ENCODE assay signal across 33 cellular contexts in genomic region chr4:41799126-41799525, GRCh38. TPM values are rescaled to one million over a fixed set of nuclear protein-coding genes. Genes with fewer than 3 reads are reported as not detected.
"Had no signal": no experiment of that assay in that cellular context is flagged by ENCODE, and none has a peak within 500 bp of the region (broad histone marks: within the 10 kb centered on the region; RNA-seq: fewer than 3 reads in every experiment).

No MANE protein-coding gene starts in this region.

- H3K27ac Mint-ChIP-seq: activated CD4-positive, alpha-beta T cell treated with anti-CD3 and anti-CD28 coated beads, Interleukin-2, amount 10 ng/mL, durations not matched to agents 7 days and 5 days; activated CD8-positive, alpha-beta T cell treated with anti-CD3 and anti-CD28 coated beads for 36 hours; activated naive CD4-positive, alpha-beta T cell treated with anti-CD3 and anti-CD28 coated beads for 36 hours; activated naive CD4-positive, alpha-beta T cell treated with anti-CD3 and anti-CD28 coated beads, Interleukin-2, amount 50 U/mL, for 24 hours; activated naive CD8-positive, alpha-beta T cell treated with anti-CD3 and anti-CD28 coated beads for 36 hours; activated naive CD8-positive, alpha-beta T cell treated with anti-CD3 and anti-CD28 coated beads, Interleukin-2, amount 50 U/mL, for 24 hours; activated T-helper 1 cell treated with anti-CD3 and anti-CD28 coated beads, Interleukin-12 subunit alpha, Interleukin-12 subunit beta, Interleukin-2, Interleukin-4 antibody, amounts not matched to agents 30 ng/mL and 10 ng/mL and 1 ng/mL, durations not matched to agents 14 hours and 24 hours and 36 hours; activated T-helper 2 cell treated with anti-CD3 and anti-CD28 coated beads, Interferon-gamma antibody, Interleukin-2, Interleukin-4, amounts not matched to agents 10 μg/mL and 5 μg/mL and 100 μg/mL, durations not matched to agents 14 hours and 24 hours and 36 hours; brain; dendritic cell treated with granulocyte-macrophage colony-stimulating factor and Interleukin-4, amounts not matched to agents 40 ng/mL and 50 ng/mL, for 4 days; T-helper 17 cell; T-helper 2 cell treated with Interferon-gamma antibody and Interleukin-4, amounts not matched to agents 5 μg/mL and 100 μg/mL, for 36 hours had no signal

- H3K4me1 Mint-ChIP-seq: activated CD4-positive, alpha-beta T cell treated with anti-CD3 and anti-CD28 coated beads, Interleukin-2, amount 10 ng/mL, durations not matched to agents 7 days and 5 days; activated naive CD4-positive, alpha-beta T cell treated with anti-CD3 and anti-CD28 coated beads, Interleukin-2, amount 50 U/mL, for 24 hours; activated naive CD8-positive, alpha-beta T cell treated with anti-CD3 and anti-CD28 coated beads for 36 hours; activated naive CD8-positive, alpha-beta T cell treated with anti-CD3 and anti-CD28 coated beads, Interleukin-2, amount 50 U/mL, for 24 hours; central memory CD8-positive, alpha-beta T cell; T-helper 17 cell had no signal

- H3K36me3 Mint-ChIP-seq: activated naive CD4-positive, alpha-beta T cell treated with anti-CD3 and anti-CD28 coated beads, Interleukin-2, amount 50 U/mL, for 24 hours; activated naive CD8-positive, alpha-beta T cell treated with anti-CD3 and anti-CD28 coated beads for 36 hours; brain had no signal

- ATAC-seq: activated CD8-positive, alpha-beta T cell treated with anti-CD3 and anti-CD28 coated beads for 36 hours; activated naive CD8-positive, alpha-beta T cell treated with anti-CD3 and anti-CD28 coated beads, Interleukin-2, amount 50 U/mL, for 24 hours; foreskin keratinocyte; gastrocnemius medialis; heart left ventricle; T-helper 17 cell had no signal

- H3K9me3 Mint-ChIP-seq: activated CD4-positive, alpha-beta T cell treated with anti-CD3 and anti-CD28 coated beads, Interleukin-2, amount 10 ng/mL, durations not matched to agents 7 days and 5 days; activated CD8-positive, alpha-beta T cell treated with anti-CD3 and anti-CD28 coated beads for 36 hours; activated naive CD4-positive, alpha-beta T cell treated with anti-CD3 and anti-CD28 coated beads for 36 hours; activated naive CD4-positive, alpha-beta T cell treated with anti-CD3 and anti-CD28 coated beads, Interleukin-2, amount 50 U/mL, for 24 hours; activated naive CD8-positive, alpha-beta T cell treated with anti-CD3 and anti-CD28 coated beads for 36 hours; activated T-helper 1 cell treated with anti-CD3 and anti-CD28 coated beads, Interleukin-12 subunit alpha, Interleukin-12 subunit beta, Interleukin-2, Interleukin-4 antibody, amounts not matched to agents 30 ng/mL and 10 ng/mL and 1 ng/mL, durations not matched to agents 14 hours and 24 hours and 36 hours; activated T-helper 2 cell treated with anti-CD3 and anti-CD28 coated beads, Interferon-gamma antibody, Interleukin-2, Interleukin-4, amounts not matched to agents 10 μg/mL and 5 μg/mL and 100 μg/mL, durations not matched to agents 14 hours and 24 hours and 36 hours; brain; central memory CD8-positive, alpha-beta T cell; dendritic cell treated with granulocyte-macrophage colony-stimulating factor and Interleukin-4, amounts not matched to agents 40 ng/mL and 50 ng/mL, for 4 days; T-helper 2 cell treated with Interferon-gamma antibody and Interleukin-4, amounts not matched to agents 5 μg/mL and 100 μg/mL, for 36 hours had no signal

- H3K27me3 Mint-ChIP-seq: central memory CD8-positive, alpha-beta T cell had no signal

- DNase-seq: activated CD4-positive, alpha-beta T cell treated with anti-CD3 and anti-CD28 coated beads for 1 hour; activated CD4-positive, alpha-beta T cell treated with anti-CD3 and anti-CD28 coated beads for 4 hours; activated CD4-positive, alpha-beta T cell treated with anti-CD3 and anti-CD28 coated beads, Interleukin-2, amount 10 ng/mL, durations not matched to agents 7 days and 5 days; activated CD4-positive, alpha-beta T cell treated with anti-CD3 and anti-CD28 coated beads, Interleukin-2, amount 50 U/mL, for 48 hours; activated CD8-positive, alpha-beta memory T cell treated with anti-CD3 and anti-CD28 coated beads for 24 hours; activated CD8-positive, alpha-beta T cell treated with anti-CD3 and anti-CD28 coated beads for 36 hours; activated effector memory CD4-positive, alpha-beta T cell treated with anti-CD3 and anti-CD28 coated beads, Interleukin-2, amount 50 U/mL, for 16 hours; activated naive CD4-positive, alpha-beta T cell treated with anti-CD3 and anti-CD28 coated beads for 36 hours; activated naive CD8-positive, alpha-beta T cell treated with anti-CD3 and anti-CD28 coated beads for 36 hours; activated naive CD8-positive, alpha-beta T cell treated with anti-CD3 and anti-CD28 coated beads, Interleukin-2, amount 50 U/mL, for 24 hours; activated T-cell treated with anti-CD3 and anti-CD28 coated beads, Interleukin-2, amount 50 U/mL, for 48 hours; dorsolateral prefrontal cortex; effector memory CD4-positive, alpha-beta T cell; erythroblast; foreskin keratinocyte; gastrocnemius medialis; glutamatergic neuron; heart left ventricle; T-helper 1 cell; T-helper 17 cell; T1000 had no signal

- H3K4me3 Mint-ChIP-seq: activated CD4-positive, alpha-beta T cell treated with anti-CD3 and anti-CD28 coated beads, Interleukin-2, amount 10 ng/mL, durations not matched to agents 7 days and 5 days; activated CD8-positive, alpha-beta T cell treated with anti-CD3 and anti-CD28 coated beads for 36 hours; activated naive CD4-positive, alpha-beta T cell treated with anti-CD3 and anti-CD28 coated beads for 36 hours; activated naive CD4-positive, alpha-beta T cell treated with anti-CD3 and anti-CD28 coated beads, Interleukin-2, amount 50 U/mL, for 24 hours; activated naive CD8-positive, alpha-beta T cell treated with anti-CD3 and anti-CD28 coated beads for 36 hours; activated naive CD8-positive, alpha-beta T cell treated with anti-CD3 and anti-CD28 coated beads, Interleukin-2, amount 50 U/mL, for 24 hours; activated T-helper 1 cell treated with anti-CD3 and anti-CD28 coated beads, Interleukin-12 subunit alpha, Interleukin-12 subunit beta, Interleukin-2, Interleukin-4 antibody, amounts not matched to agents 30 ng/mL and 10 ng/mL and 1 ng/mL, durations not matched to agents 14 hours and 24 hours and 36 hours; brain; central memory CD8-positive, alpha-beta T cell; dendritic cell treated with granulocyte-macrophage colony-stimulating factor and Interleukin-4, amounts not matched to agents 40 ng/mL and 50 ng/mL, for 4 days; T-helper 17 cell; T-helper 2 cell treated with Interferon-gamma antibody and Interleukin-4, amounts not matched to agents 5 μg/mL and 100 μg/mL, for 36 hours had no signal

- H3K27ac ChIP-seq: ascending aorta, breast epithelium, cardiac muscle cell, coronary artery, dorsolateral prefrontal cortex, esophagus muscularis mucosa, foreskin keratinocyte, gastrocnemius medialis, heart left ventricle had no signal

RNA-seq across cellular contexts. Expression of gene PHOX2B, which starts 50.6 kb away (rescaled TPM):
- total RNA-seq: activated CD4-positive, alpha-beta T cell treated with anti-CD3 and anti-CD28 coated beads, Interleukin-2, amount 10 ng/mL, durations not matched to agents 7 days and 5 days; activated CD8-positive, alpha-beta T cell treated with anti-CD3 and anti-CD28 coated beads for 36 hours; activated naive CD4-positive, alpha-beta T cell treated with anti-CD3 and anti-CD28 coated beads for 36 hours; activated naive CD8-positive, alpha-beta T cell treated with anti-CD3 and anti-CD28 coated beads for 36 hours; activated T-helper 1 cell treated with anti-CD3 and anti-CD28 coated beads, Interleukin-12 subunit alpha, Interleukin-12 subunit beta, Interleukin-2, Interleukin-4 antibody, amounts not matched to agents 30 ng/mL and 10 ng/mL and 1 ng/mL, durations not matched to agents 14 hours and 24 hours and 36 hours; activated T-helper 2 cell treated with anti-CD3 and anti-CD28 coated beads, Interferon-gamma antibody, Interleukin-2, Interleukin-4, amounts not matched to agents 10 μg/mL and 5 μg/mL and 100 μg/mL, durations not matched to agents 14 hours and 24 hours and 36 hours; ascending aorta; breast epithelium; cardiac muscle cell; foreskin keratinocyte; gastrocnemius medialis; heart left ventricle; T-helper 17 cell had no signal
